8 cellular contexts compared by ENCODE assay signal in the genomic region with DNA sequence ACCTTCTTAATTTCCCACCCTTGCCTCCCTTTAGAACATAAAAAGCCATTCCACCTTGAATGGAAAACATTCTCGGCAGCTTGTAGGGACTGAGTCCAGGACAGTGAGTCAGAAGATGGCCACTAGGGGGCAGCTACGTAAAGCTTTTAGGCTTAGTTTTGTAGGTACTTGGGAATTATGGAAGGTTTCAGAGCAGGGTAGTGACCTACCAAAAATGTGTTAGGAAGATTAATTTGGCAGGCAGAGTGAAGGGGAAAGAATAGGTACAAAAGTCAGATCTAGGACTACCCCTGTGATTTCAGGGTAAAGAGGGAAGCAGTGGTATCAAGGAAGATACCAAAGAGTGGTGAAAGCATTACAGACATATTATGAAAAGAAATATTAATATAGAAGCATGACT.
DNase-seq lines count a peak whose midpoint lies in the region; ATAC-seq and TF ChIP-seq lines count a peak whose summit lies in the region.

No MANE protein-coding gene starts in this region.

- in situ Hi-C loops in G401 (cut with HindIII; ENCODE audit: low sequenced_read_pairs): no loop called here

- ATAC-seq in GM21360 (IDR thresholded peaks at IDR 0.05; ENCODE audit: unreplicated experiment): peak; percentile 80

- TF ChIP-seq CTCF in HL-60 (IDR thresholded peaks at IDR 0.05; ENCODE audit: insufficient read depth, low read length): peak; percentile 71

- H3K27ac ChIP-seq in HL-60 (replicated peaks): no peak overlapping the region

- DNase-seq in G401 (ENCODE audit: low spot score): peak; percentile 57
- DNase-seq in HL-60 (ENCODE audit: low read depth in 1 of 2, low spot score in 1 of 2): peak; percentile 36 to 80
- DNase-seq in OCI-M1 (lab: John Stamatoyannopoulos, UW): peak; percentile 85
- DNase-seq in brain pericyte (ENCODE audit: low read depth, low spot score): peak; percentile 12
- peak; percentile 72 for DNase-seq in kidney glomerular epithelial cell (lab: John Stamatoyannopoulos, UW)
- peak in 2 of 3 experiments; percentile 6 to 32 for DNase-seq in stimulated activated CD4-positive, alpha-beta T cell treated with anti-CD3 and anti-CD28 coated beads, TNF-alpha, amount 100 ng/mL, for 24 hours (ENCODE audit: low read depth in 3 of 3)
- no peak for DNase-seq in stimulated activated naive CD4-positive, alpha-beta T cell treated with Interleukin-2 at 50 U/mL for 16 hours (lab: John Stamatoyannopoulos, UW)

- H3K4me3 ChIP-seq in HL-60 (replicated peaks; ENCODE audit: insufficient read depth, low read length): no peak overlapping the region

- H3K27me3 ChIP-seq in HL-60 (ENCODE audit: insufficient read depth, poor library complexity, severe bottlenecking): no peaks in the 10 kb centered on the region
